ENCODE assay signal across 23 cellular contexts in the genomic region with DNA sequence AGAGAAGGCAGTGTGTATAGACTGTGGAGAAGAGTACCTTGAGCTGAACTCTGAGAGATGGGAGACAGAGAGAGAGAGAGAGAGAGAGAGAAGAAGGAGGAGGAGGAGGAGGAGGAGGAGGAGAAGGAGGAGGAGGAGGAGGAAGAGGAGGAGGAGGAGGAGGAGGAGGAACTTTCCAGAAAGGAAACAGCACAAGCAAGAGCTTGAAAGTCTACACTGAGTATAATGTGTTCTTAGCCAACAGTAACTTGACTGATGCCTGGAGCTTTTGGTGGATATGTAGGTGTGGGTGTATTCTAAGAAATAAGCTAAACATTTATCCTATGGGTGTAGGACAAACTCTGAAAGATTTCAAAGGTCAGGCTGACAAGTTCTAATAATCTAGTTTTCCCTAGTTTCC.
"Had no signal": no experiment of that assay in that cellular context is flagged by ENCODE, and none has a peak within 500 bp of the region (broad histone marks: within the 10 kb centered on the region; RNA-seq: fewer than 3 reads in every experiment).

No MANE protein-coding gene starts in this region.

- H3K27me3 ChIP-seq: thyroid gland, vagina had no signal

- H3K36me3 Mint-ChIP-seq: neural progenitor cell; stimulated activated effector memory CD8-positive, alpha-beta T cell treated with anti-CD3 and anti-CD28 coated beads, Interleukin-12 subunit alpha, Interleukin-12 subunit beta, amount 100 ng/mL, for 72 hours had no signal

- H3K79me2 ChIP-seq: parathyroid adenoma had no signal

- H3K4me3 Mint-ChIP-seq: effector memory CD8-positive, alpha-beta T cell; naive thymus-derived CD8-positive, alpha-beta T cell; neural progenitor cell; stimulated activated effector memory CD8-positive, alpha-beta T cell treated with anti-CD3 and anti-CD28 coated beads, Interleukin-12 subunit alpha, Interleukin-12 subunit beta, amount 100 ng/mL, for 72 hours had no signal

- H3K4me1 ChIP-seq: lower lobe of right lung, parathyroid adenoma, stomach, thyroid gland, vagina had no signal

- H3K27ac Mint-ChIP-seq: neural progenitor cell; progenitor cell of endocrine pancreas; stimulated activated effector memory CD8-positive, alpha-beta T cell treated with anti-CD3 and anti-CD28 coated beads, Interleukin-12 subunit alpha, Interleukin-12 subunit beta, amount 100 ng/mL, for 72 hours had no signal

- H3K9me3 ChIP-seq: lower lobe of right lung, stomach, thyroid gland, vagina had no signal

- H3K27me3 Mint-ChIP-seq: effector memory CD8-positive, alpha-beta T cell; naive thymus-derived CD8-positive, alpha-beta T cell had no signal

- H3K9me3 Mint-ChIP-seq: effector memory CD8-positive, alpha-beta T cell; naive thymus-derived CD8-positive, alpha-beta T cell; neural progenitor cell; stimulated activated effector memory CD8-positive, alpha-beta T cell treated with anti-CD3 and anti-CD28 coated beads, Interleukin-12 subunit alpha, Interleukin-12 subunit beta, amount 100 ng/mL, for 72 hours had no signal

- H3K4me3 ChIP-seq: lower lobe of right lung, neural progenitor cell, smooth muscle cell, stomach, thyroid gland, vagina had no signal

- ATAC-seq: effector memory CD8-positive, alpha-beta T cell; left ventricle myocardium superior; lower lobe of right lung; naive thymus-derived CD8-positive, alpha-beta T cell; sciatic nerve; stimulated activated effector memory CD8-positive, alpha-beta T cell treated with anti-CD3 and anti-CD28 coated beads, Interleukin-12 subunit alpha, Interleukin-12 subunit beta, amount 100 ng/mL, for 72 hours had no signal

- DNase-seq: cortex of kidney; effector memory CD8-positive, alpha-beta T cell; hypothalamus; left ventricle myocardium superior; lower lobe of right lung; naive thymus-derived CD8-positive, alpha-beta T cell; stimulated activated CD4-positive, alpha-beta T cell treated with anti-CD3 and anti-CD28 coated beads, Interleukin-12 subunit alpha, Interleukin-12 subunit beta, amount 100 ng/mL, for 4 hours; stimulated activated CD4-positive, alpha-beta T cell treated with anti-CD3 and anti-CD28 coated beads, Interleukin-1b, Interleukin-23, amount 100 ng/mL, for 48 hours; stimulated activated CD4-positive, alpha-beta T cell treated with anti-CD3 and anti-CD28 coated beads, Interleukin-4, amount 100 ng/mL, for 24 hours; stimulated activated naive CD4-positive, alpha-beta T cell treated with Interleukin-2 at 50 U/mL for 16 hours; stomach; thyroid gland; trophoblast cell had no signal

- H2AFZ ChIP-seq: neural progenitor cell, parathyroid adenoma had no signal

- FAIRE-seq: endometrium, frontal cortex, keratinocyte had no signal

- H3K9ac ChIP-seq: neural progenitor cell, parathyroid adenoma had no signal

- H3K4me2 ChIP-seq: neural progenitor cell, smooth muscle cell had no signal

- H3K27ac ChIP-seq: lower lobe of right lung, neural progenitor cell, parathyroid adenoma, stomach, thyroid gland, vagina had no signal

- H3K36me3 ChIP-seq: lower lobe of right lung, neural progenitor cell, stomach, thyroid gland, vagina had no signal
